Comparison of ENCODE assay signal across 18 cellular contexts in the genomic region with DNA sequence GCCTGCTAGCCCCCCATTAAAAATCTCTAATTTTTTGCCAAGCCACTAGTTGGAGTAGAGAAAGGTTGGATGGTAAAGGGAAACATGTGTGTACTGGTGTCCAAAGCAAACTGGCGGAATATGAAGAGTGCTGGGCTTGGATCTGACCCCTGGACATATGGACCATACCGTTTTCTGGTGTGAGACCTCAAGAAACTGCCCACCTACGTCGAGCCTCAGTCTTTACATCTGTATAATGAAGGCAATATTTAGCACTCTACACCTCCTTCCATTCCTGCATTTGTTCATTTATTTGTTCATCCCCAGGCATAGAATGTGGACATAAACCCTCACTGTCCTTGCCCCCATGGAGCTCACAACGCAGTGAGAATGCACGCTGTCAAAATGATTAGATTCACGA.
DNase-seq lines count a peak whose midpoint lies in the region; ATAC-seq, FAIRE-seq and TF ChIP-seq lines count a peak whose summit lies in the region.
"Had no signal": no experiment of that assay in that cellular context is flagged by ENCODE, and none has a peak within 500 bp of the region (broad histone marks: within the 10 kb centered on the region; RNA-seq: fewer than 3 reads in every experiment).

No MANE protein-coding gene starts in this region.

- H3K79me2 ChIP-seq in PC-3 (ENCODE audit: low read length) (no peaks in the 10 kb centered on the region), keratinocyte (ENCODE audit: control insufficient read depth, insufficient read depth, low read length) (no peaks in the 10 kb centered on the region)

- 95 to 99% (median 97%) methylated on average over 7 of the region's 7 CpGs for WGBS in stomach, 5 donors

- intact Hi-C loops in PC-3 (cut with micrococcal nuclease) (loop anchor here (2.0 kb wide), 1 partner anchor 109 kb away; no protein-coding TSS in a partner anchor), stomach (cut with DNase I; ENCODE audit: low total_unique reads) (no loop called here)

- peaks cover 43% of the 10 kb centered on the region for H3K36me3 Mint-ChIP-seq in HFFc6 (ENCODE audit: low read depth)

- H3K9ac ChIP-seq in PC-3 (ENCODE audit: low read length): no peak overlapping the region
- no peak overlapping the region for H3K9ac ChIP-seq in keratinocyte (ENCODE audit: control insufficient read depth, extremely low read depth, insufficient read depth, low read length)

- no peak overlapping the region for H3K4me3 Mint-ChIP-seq in HFFc6

- CTCF ChIA-PET in PC-3 (lab: Charles Lee): no interaction called here

- peaks cover 16% of the 10 kb centered on the region for H3K4me1 ChIP-seq in PC-3 (ENCODE audit: insufficient read depth, low read length)
- H3K4me1 ChIP-seq in keratinocyte (ENCODE audit: control insufficient read depth, extremely low read depth, insufficient read depth, low read length): peaks cover 15% of the 10 kb centered on the region
- no peaks in the 10 kb centered on the region for H3K4me1 ChIP-seq in stomach

- no peak overlapping the region for H3K4me3 ChIP-seq in PC-3 (ENCODE audit: low read length)
- no peak overlapping the region for H3K4me3 ChIP-seq in keratinocyte (ENCODE audit: control insufficient read depth in 2 of 3, extremely low read depth in 1 of 3, insufficient read depth in 2 of 3, low read depth in 1 of 3, low read length in 3 of 3)
- H3K4me3 ChIP-seq in stomach: no peak overlapping the region

- H3K9me3 Mint-ChIP-seq in HFFc6: no peaks in the 10 kb centered on the region

- H4K20me1 ChIP-seq in PC-3 (ENCODE audit: low read length): no peaks in the 10 kb centered on the region
- no peaks in the 10 kb centered on the region for H4K20me1 ChIP-seq in keratinocyte (ENCODE audit: control insufficient read depth, extremely low read depth, insufficient read depth, low read length)

- dilution Hi-C loops in keratinocyte (cut with MboI; ENCODE audit: extremely low pct_ligation_motif_present, low sequenced_read_pairs): no loop called here

- H3K27ac Mint-ChIP-seq in HFFc6: peak overlapping the region; percentile 46; the same call in 1 of the 2 replicates

- peak; percentile 17 for FAIRE-seq in keratinocyte (lab: Jason Lieb, UNC)
- FAIRE-seq: D721Med, H54, HTR-8/SVneo had no signal

- no peak for DNase-seq in HFFc6
- DNase-seq in PC-3: no peak
- DNase-seq in keratinocyte (ENCODE audit: low read depth, low spot score): no peak
- no peak for DNase-seq in substantia nigra (lab: John Stamatoyannopoulos, UW)
- no peak for DNase-seq in stomach
- no peak for DNase-seq in T1000 (lab: John Stamatoyannopoulos, UW)
- DNase-seq: NCI-H187, NCI-H2107, NCI-H510A, NCI-H774, RPMI8226, SHP77 treated with DMSO at 0.1 percent for 48 hours had no signal

- no peaks in the 10 kb centered on the region for H3K9me1 ChIP-seq in keratinocyte (ENCODE audit: control insufficient read depth, extremely low read depth, insufficient read depth, low read length)

- H3K27me3 ChIP-seq in PC-3 (ENCODE audit: low read length) (no peaks in the 10 kb centered on the region), keratinocyte (ENCODE audit: control insufficient read depth, extremely low read depth, insufficient read depth, low read length) (no peaks in the 10 kb centered on the region), stomach (no peaks in the 10 kb centered on the region)

- TF ChIP-seq EP300 in stomach (IDR thresholded peaks at IDR 0.05): no peak

- no peaks in the 10 kb centered on the region for H3F3A ChIP-seq in PC-3 (ENCODE audit: low read length, unreplicated experiment)

- H3K27me3 Mint-ChIP-seq in HFFc6 (ENCODE audit: insufficient read depth): peaks cover 2% of the 10 kb centered on the region

- no peaks in the 10 kb centered on the region for H3K36me3 ChIP-seq in PC-3 (ENCODE audit: low read depth, low read length)
- H3K36me3 ChIP-seq in keratinocyte (ENCODE audit: control insufficient read depth in 2 of 2, extremely low read depth in 1 of 2, insufficient read depth in 2 of 2, low read length in 2 of 2): no peaks in the 10 kb centered on the region
- H3K36me3 ChIP-seq in stomach: no peaks in the 10 kb centered on the region

- no TSS peak for BruUV-seq in PC-3 (replicated peaks; lab: Mats Ljungman, UMichigan)

- H3K4me2 ChIP-seq in PC-3 (ENCODE audit: low read length): 0 out of 2 replicates have a peak overlapping the region, but pooled peaks have one; percentile 36
- H3K4me2 ChIP-seq in keratinocyte (ENCODE audit: control insufficient read depth, extremely low read depth, insufficient read depth, low read depth, low read length): no peak overlapping the region

- POLR2A ChIA-PET in PC-3 (lab: Charles Lee; ENCODE audit: unreplicated experiment): no interaction called here

- ATAC-seq in PC-3: no peak
- no peak for ATAC-seq in HG02798 (IDR thresholded peaks at IDR 0.05; ENCODE audit: poor library complexity, unreplicated experiment)

- H3K9me2 ChIP-seq in PC-3 (replicated peaks; ENCODE audit: low read length): no peaks in the 10 kb centered on the region

- no peaks in the 10 kb centered on the region for H3K9me3 ChIP-seq in PC-3 (ENCODE audit: low read length)
- H3K9me3 ChIP-seq in keratinocyte (ENCODE audit: control insufficient read depth, low read depth, low read length): no peaks in the 10 kb centered on the region
- no peaks in the 10 kb centered on the region for H3K9me3 ChIP-seq in stomach

- H3K27ac ChIP-seq in PC-3 (ENCODE audit: low read length) (no peak overlapping the region), keratinocyte (ENCODE audit: control insufficient read depth, insufficient read depth, low read length) (no peak overlapping the region), substantia nigra (ENCODE audit: low read depth, low read length, poor library complexity, severe bottlenecking) (peak overlapping the region; percentile 32), stomach (no peak overlapping the region)
- H3K27ac ChIP-seq: C4-2B, HL-60 had no signal

- TF ChIP-seq POLR2A in stomach (IDR thresholded peaks at IDR 0.05): no peak

- TF ChIP-seq CTCF in HFFc6 (IDR thresholded peaks at IDR 0.05) (no peak), PC-3 (conservative IDR thresholded peaks at IDR 0.05; ENCODE audit: low read depth, low read length) (no peak), keratinocyte (optimal IDR thresholded peaks at IDR 0.05 in 1 of 3, IDR thresholded peaks at IDR 0.05 in 1 of 3, conservative IDR thresholded peaks at IDR 0.05 in 1 of 3; ENCODE audit: extremely low read depth in 1 of 3, insufficient read depth in 2 of 3, low read length in 3 of 3) (no peak), stomach (IDR thresholded peaks at IDR 0.05) (no peak)

- H2AFZ ChIP-seq in PC-3 (ENCODE audit: low read length): no peak overlapping the region
- H2AFZ ChIP-seq in keratinocyte (ENCODE audit: control insufficient read depth, low read length): no peak overlapping the region

- H3K4me1 Mint-ChIP-seq in HFFc6 (ENCODE audit: low read depth): peaks cover 35% of the 10 kb centered on the region
